In genomic region chr12:53701518-53702264, GRCh38 we compare ENCODE assay signal across 8 cellular contexts. TPM values are rescaled to one million over a fixed set of nuclear protein-coding genes. Genes with fewer than 3 reads are reported as not detected.
DNase-seq lines count a peak whose midpoint lies in the region; ATAC-seq and TF ChIP-seq lines count a peak whose summit lies in the region.

No MANE protein-coding gene starts in this region.

- no peak overlapping the region for H3K4me3 ChIP-seq in neural cell (ENCODE audit: low read length)

- no peaks in the 10 kb centered on the region for H4K20me1 ChIP-seq in neural cell (ENCODE audit: insufficient read depth)

- no peaks in the 10 kb centered on the region for H3K36me3 ChIP-seq in neural cell (ENCODE audit: insufficient read depth, low read length)

- DNase-seq in GM04504 (ENCODE audit: low read depth): peak; percentile 44
- peak; percentile 68 for DNase-seq in HT1080 (ENCODE audit: low read depth)
- DNase-seq in activated T-cell treated with anti-CD3 and anti-CD28 coated beads, Interleukin-2, amount 50 U/mL, for 4 hours: peak; percentile 71
- DNase-seq in fibroblast of gingiva (ENCODE audit: low read depth): peak; percentile 59

- H3K79me2 ChIP-seq in neural cell (replicated peaks; ENCODE audit: insufficient read depth, low read length): no peaks in the 10 kb centered on the region

- H3K9me2 ChIP-seq in neural cell (ENCODE audit: insufficient read depth, low read length): no peaks in the 10 kb centered on the region

- H3K4me2 ChIP-seq in neural cell (ENCODE audit: low read length): peak overlapping the region; percentile 28

- peak overlapping the region; percentile 88 for H3K27ac ChIP-seq in neural cell (ENCODE audit: low read length)

- peak; percentile 89 to 96 for ATAC-seq in activated T-cell treated with anti-CD3 and anti-CD28 coated beads, Interleukin-2, amount 50 U/mL, for 4 hours
- no peak for ATAC-seq in HG02973 (IDR thresholded peaks at IDR 0.05; ENCODE audit: unreplicated experiment)

- no peak for TF ChIP-seq EP300 in neural cell (conservative IDR thresholded peaks at IDR 0.05; ENCODE audit: poor library complexity, severe bottlenecking)

- H3K27ac Mint-ChIP-seq in stimulated activated naive CD8-positive, alpha-beta T cell treated with anti-CD3 and anti-CD28 coated beads, Interleukin-15, Interleukin-2, amounts not matched to agents 100 ng/mL and 50 ng/mL, for 24 hours: peak overlapping the region; percentile 34

- peak overlapping the region; percentile 54 for H3K9ac ChIP-seq in neural cell (ENCODE audit: low read length)

- H3K9me3 ChIP-seq in neural cell (ENCODE audit: low read length): no peaks in the 10 kb centered on the region

- peak overlapping the region; percentile 34 for H2AFZ ChIP-seq in neural cell (ENCODE audit: low read depth, low read length)

- no peaks in the 10 kb centered on the region for H3K27me3 ChIP-seq in neural cell (ENCODE audit: insufficient read depth, low read depth, low read length)

- H3K4me3 Mint-ChIP-seq in activated T-cell treated with anti-CD3 and anti-CD28 coated beads, Interleukin-2, amount 50 U/mL, for 4 hours: no peak overlapping the region
- no peak overlapping the region for H3K4me3 Mint-ChIP-seq in stimulated activated naive CD8-positive, alpha-beta T cell treated with anti-CD3 and anti-CD28 coated beads, Interleukin-15, Interleukin-2, amounts not matched to agents 100 ng/mL and 50 ng/mL, for 24 hours

- H3K9me3 Mint-ChIP-seq in activated T-cell treated with anti-CD3 and anti-CD28 coated beads, Interleukin-2, amount 50 U/mL, for 4 hours: no peaks in the 10 kb centered on the region
- no peaks in the 10 kb centered on the region for H3K9me3 Mint-ChIP-seq in stimulated activated naive CD8-positive, alpha-beta T cell treated with anti-CD3 and anti-CD28 coated beads, Interleukin-15, Interleukin-2, amounts not matched to agents 100 ng/mL and 50 ng/mL, for 24 hours

- peaks cover 90% of the 10 kb centered on the region for H3K27me3 Mint-ChIP-seq in activated T-cell treated with anti-CD3 and anti-CD28 coated beads, Interleukin-2, amount 50 U/mL, for 4 hours (ENCODE audit: low read depth)
- H3K27me3 Mint-ChIP-seq in stimulated activated naive CD8-positive, alpha-beta T cell treated with anti-CD3 and anti-CD28 coated beads, Interleukin-15, Interleukin-2, amounts not matched to agents 100 ng/mL and 50 ng/mL, for 24 hours: peaks cover 87% of the 10 kb centered on the region

- H3K36me3 Mint-ChIP-seq in activated T-cell treated with anti-CD3 and anti-CD28 coated beads, Interleukin-2, amount 50 U/mL, for 4 hours (ENCODE audit: insufficient read depth): peaks cover 2% of the 10 kb centered on the region
- no peaks in the 10 kb centered on the region for H3K36me3 Mint-ChIP-seq in stimulated activated naive CD8-positive, alpha-beta T cell treated with anti-CD3 and anti-CD28 coated beads, Interleukin-15, Interleukin-2, amounts not matched to agents 100 ng/mL and 50 ng/mL, for 24 hours (ENCODE audit: low read depth)

- peak; percentile 99 for TF ChIP-seq RAD21 in neural cell (conservative IDR thresholded peaks at IDR 0.05)

- H3K4me1 Mint-ChIP-seq in activated T-cell treated with anti-CD3 and anti-CD28 coated beads, Interleukin-2, amount 50 U/mL, for 4 hours (ENCODE audit: low read depth): peaks cover 5% of the 10 kb centered on the region
- peaks cover 4% of the 10 kb centered on the region for H3K4me1 Mint-ChIP-seq in stimulated activated naive CD8-positive, alpha-beta T cell treated with anti-CD3 and anti-CD28 coated beads, Interleukin-15, Interleukin-2, amounts not matched to agents 100 ng/mL and 50 ng/mL, for 24 hours (ENCODE audit: low read depth)

- H3F3A ChIP-seq in neural cell (ENCODE audit: insufficient read depth, low read length, poor library complexity, severe bottlenecking): peaks cover 6% of the 10 kb centered on the region

- TF ChIP-seq CTCF in neural cell (IDR thresholded peaks at IDR 0.05; ENCODE audit: poor library complexity, severe bottlenecking): peak; percentile 97

TF ChIP-seq in PFSK-1, 5 proteins besides CTCF, POLR2A, EP300 and RAD21:
- no peak for TF ChIP-seq TAF1 (IDR thresholded peaks at IDR 0.05; ENCODE audit: borderline replicate concordance, insufficient read depth, low read length)
- TF ChIP-seq FOXP2 (optimal IDR thresholded peaks at IDR 0.05; ENCODE audit: borderline replicate concordance, extremely low read depth, extremely low read length, insufficient read depth): peak; percentile 31

TF ChIP-seq in neural cell, 6 proteins besides CTCF, POLR2A, EP300 and RAD21:
- TF ChIP-seq POLR2AphosphoS5 (IDR thresholded peaks at IDR 0.05) (no peak), SMC3 (conservative IDR thresholded peaks at IDR 0.05; ENCODE audit: poor library complexity) (peak; percentile 99)

RNA-seq across cellular contexts. Expression of gene CALCOCO1, which starts 25.6 kb away (rescaled TPM):
- total RNA-seq in HT1080 (2014; rRNA removed; shearing (Covaris generic)): 17.0 and 24.6 TPM in 2 replicates
- 23.6 and 27.5 TPM in 2 replicates for polyA plus RNA-seq in HT1080 (2015; cell fraction: cytosol; rRNA removed)
- 114 and 123 TPM in 2 replicates for polyA plus RNA-seq in HT1080 (2015; cell fraction: nucleus; rRNA removed)
- polyA plus RNA-seq in PFSK-1 (2012; ENCODE audit: insufficient read length, low read depth): 5.9 TPM
- 1 to 10 TPM; 2.6 to 9.9 (median 7.1) TPM for total RNA-seq in activated T-cell treated with anti-CD3 and anti-CD28 coated beads, Interleukin-2, amount 50 U/mL, for 4 hours
- 169 and 187 TPM in 2 replicates for polyA plus RNA-seq in neural cell
- polyA minus RNA-seq in neural cell: 134 and 165 TPM in 2 replicates

RNA-seq across cellular contexts. Expression of gene ATP5MC2, which starts 25.8 kb away (rescaled TPM):
- 390 and 472 TPM in 2 replicates for total RNA-seq in HT1080 (2014; rRNA removed; shearing (Covaris generic))
- polyA plus RNA-seq in HT1080 (2015; cell fraction: cytosol; rRNA removed): 403 and 492 TPM in 2 replicates
- polyA plus RNA-seq in HT1080 (2015; cell fraction: nucleus; rRNA removed): 166 and 189 TPM in 2 replicates
- polyA plus RNA-seq in PFSK-1 (2012; ENCODE audit: insufficient read length, low read depth): 430 TPM
- 100 to 1,000 TPM; 338 to 364 (median 342) TPM for total RNA-seq in activated T-cell treated with anti-CD3 and anti-CD28 coated beads, Interleukin-2, amount 50 U/mL, for 4 hours
- polyA plus RNA-seq in neural cell: 227 and 331 TPM in 2 replicates
- polyA minus RNA-seq in neural cell: 77.7 and 89.9 TPM in 2 replicates

RNA-seq across cellular contexts. Expression of gene CISTR, which starts 50.1 kb away (rescaled TPM):
- total RNA-seq in HT1080 (2014; rRNA removed; shearing (Covaris generic)): not detected in 2 replicates
- not detected in 2 replicates for polyA plus RNA-seq in HT1080 (2015; cell fraction: cytosol; rRNA removed)
- not detected in 2 replicates for polyA plus RNA-seq in HT1080 (2015; cell fraction: nucleus; rRNA removed)
- not detected for polyA plus RNA-seq in PFSK-1 (2012; ENCODE audit: insufficient read length, low read depth)
- not detected for total RNA-seq in activated T-cell treated with anti-CD3 and anti-CD28 coated beads, Interleukin-2, amount 50 U/mL, for 4 hours
- not detected in 2 replicates for polyA plus RNA-seq in neural cell
- not detected in 2 replicates for polyA minus RNA-seq in neural cell
